9 cellular contexts compared by ENCODE assay signal in the genomic region with DNA sequence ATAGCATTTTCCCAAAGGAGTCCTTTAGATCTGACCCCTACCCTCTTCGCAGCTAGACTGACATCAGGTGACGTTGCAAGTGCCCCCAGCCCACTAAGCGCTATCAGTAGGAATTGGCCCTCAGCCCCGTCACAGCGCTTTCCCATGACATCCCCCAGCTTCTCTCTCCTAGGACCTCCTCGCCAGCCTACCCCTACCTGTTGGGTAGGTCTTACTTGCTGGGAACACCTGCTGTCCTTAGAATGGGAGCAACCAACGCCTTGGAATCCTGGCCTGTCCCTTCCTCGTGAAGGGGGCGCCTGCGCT. TPM values are rescaled to one million over a fixed set of nuclear protein-coding genes. Genes with fewer than 3 reads are reported as not detected.
DNase-seq lines count a peak whose midpoint lies in the region; ATAC-seq and TF ChIP-seq lines count a peak whose summit lies in the region.
"Had no signal": no experiment of that assay in that cellular context is flagged by ENCODE, and none has a peak within 500 bp of the region (broad histone marks: within the 10 kb centered on the region; RNA-seq: fewer than 3 reads in every experiment).

No MANE protein-coding gene starts in this region.

- no peaks in the 10 kb centered on the region for H3K9me3 Mint-ChIP-seq in activated CD8-positive, alpha-beta memory T cell treated with anti-CD3 and anti-CD28 coated beads, Interleukin-2, amount 10 ng/mL, durations not matched to agents 7 days and 5 days (ENCODE audit: low read depth)

- ATAC-seq in activated CD8-positive, alpha-beta memory T cell treated with anti-CD3 and anti-CD28 coated beads, Interleukin-2, amount 10 ng/mL, durations not matched to agents 7 days and 5 days, result no peak
- ATAC-seq in GM21423 (IDR thresholded peaks at IDR 0.05; ENCODE audit: unreplicated experiment), result no peak

- H3K4me3 Mint-ChIP-seq in activated CD8-positive, alpha-beta memory T cell treated with anti-CD3 and anti-CD28 coated beads, Interleukin-2, amount 10 ng/mL, durations not matched to agents 7 days and 5 days, result peak overlapping the region; percentile 36

- peak overlapping the region; percentile 76 for H3K4me3 ChIP-seq in adipocyte (ENCODE audit: low read length)
- H3K4me3 ChIP-seq in mesodermal cell (ENCODE audit: extremely low read depth, insufficient read depth, low read length, poor library complexity, severe bottlenecking), result peak overlapping the region; percentile 50
- H3K4me3 ChIP-seq in testis, result peak overlapping the region; percentile 55 to 77

- H3K27ac Mint-ChIP-seq in activated CD8-positive, alpha-beta memory T cell treated with anti-CD3 and anti-CD28 coated beads, Interleukin-2, amount 10 ng/mL, durations not matched to agents 7 days and 5 days, result no peak overlapping the region

- WGBS in mesodermal cell (ENCODE audit: insufficient coverage in 2 of 2), 2 experiments, result 6 to 11% methylated on average over 9 to 10 of the region's 10 CpGs
- 4 to 6% methylated on average over 7 to 10 of the region's 10 CpGs for WGBS in testis, 2 donors

- no peak for DNase-seq in activated CD8-positive, alpha-beta memory T cell treated with anti-CD3 and anti-CD28 coated beads, Interleukin-2, amount 10 ng/mL, durations not matched to agents 7 days and 5 days
- DNase-seq in activated CD8-positive, alpha-beta memory T cell treated with anti-CD3 and anti-CD28 coated beads for 24 hours, result no peak
- DNase-seq in adipocyte (ENCODE audit: low read depth) (no peak), testis (no peak)
- DNase-seq in activated effector memory CD4-positive, alpha-beta T cell treated with Interleukin-2 at 50 U/mL for 16 hours, result no peak
- no peak for DNase-seq in activated CD4-positive, CD25-positive, alpha-beta regulatory T cell treated with anti-CD3 and anti-CD28 coated beads, Interleukin-2, amount 50 U/mL, for 72 hours
- DNase-seq: NCI-H524 treated with DMSO at 0.1 percent for 48 hours had no signal

- no peak for TF ChIP-seq CTCF in testis (IDR thresholded peaks at IDR 0.05)

- no peak for TF ChIP-seq POLR2A in testis (IDR thresholded peaks at IDR 0.05)

- H3K27me3 ChIP-seq in adipocyte (replicated peaks; ENCODE audit: control insufficient read depth, insufficient read depth, low read length) (peaks cover 70% of the 10 kb centered on the region), testis (no peaks in the 10 kb centered on the region)

- peaks cover 80% of the 10 kb centered on the region for H3K27me3 Mint-ChIP-seq in activated CD8-positive, alpha-beta memory T cell treated with anti-CD3 and anti-CD28 coated beads, Interleukin-2, amount 10 ng/mL, durations not matched to agents 7 days and 5 days

- H3K36me3 Mint-ChIP-seq in activated CD8-positive, alpha-beta memory T cell treated with anti-CD3 and anti-CD28 coated beads, Interleukin-2, amount 10 ng/mL, durations not matched to agents 7 days and 5 days, result no peaks in the 10 kb centered on the region

- no peaks in the 10 kb centered on the region for H3K36me3 ChIP-seq in adipocyte (ENCODE audit: control insufficient read depth, insufficient read depth, low read length, severe bottlenecking)
- no peaks in the 10 kb centered on the region for H3K36me3 ChIP-seq in mesodermal cell (ENCODE audit: control insufficient read depth, insufficient read depth, low read length)
- no peaks in the 10 kb centered on the region for H3K36me3 ChIP-seq in testis (ENCODE audit: low read depth, missing control alignments)

- CTCF ChIA-PET in activated CD8-positive, alpha-beta memory T cell treated with anti-CD3 and anti-CD28 coated beads, Interleukin-2, amount 10 ng/mL, durations not matched to agents 7 days and 5 days (lab: Charles Lee), result interaction anchor here (1.2 kb wide), 1 partner anchor 245 kb away, joined by 3 read pairs; no protein-coding TSS in a partner anchor

- no peaks in the 10 kb centered on the region for H3K9me3 ChIP-seq in adipocyte (ENCODE audit: control insufficient read depth, low read length)
- H3K9me3 ChIP-seq in mesodermal cell (ENCODE audit: control insufficient read depth, low read length), result no peaks in the 10 kb centered on the region
- H3K9me3 ChIP-seq in testis, result no peaks in the 10 kb centered on the region

- no peak overlapping the region for H3K9ac ChIP-seq in adipocyte (ENCODE audit: low read length)

- H3K4me1 Mint-ChIP-seq in activated CD8-positive, alpha-beta memory T cell treated with anti-CD3 and anti-CD28 coated beads, Interleukin-2, amount 10 ng/mL, durations not matched to agents 7 days and 5 days, result peaks cover 6% of the 10 kb centered on the region

- peaks cover 12% of the 10 kb centered on the region for H3K4me1 ChIP-seq in adipocyte (ENCODE audit: control insufficient read depth, insufficient read depth, low read length)
- peaks cover 3% of the 10 kb centered on the region for H3K4me1 ChIP-seq in mesodermal cell (ENCODE audit: control insufficient read depth, insufficient read depth, low read length, poor library complexity, severe bottlenecking)
- peaks cover 3% of the 10 kb centered on the region for H3K4me1 ChIP-seq in testis

- intact Hi-C loops in testis (cut with DNase I; ENCODE audit: low total_unique reads), result no loop called here

- no peak overlapping the region for H3K27ac ChIP-seq in mesodermal cell (ENCODE audit: low read depth, low read length, severe bottlenecking)
- peak overlapping the region; percentile 40 to 71 for H3K27ac ChIP-seq in testis

RNA-seq across cellular contexts. Expression of gene PIP5K1B, which starts 0.6 kb away (rescaled TPM):
- 10 to 100 TPM in 1 of 2 experiments, under 1 TPM in 1; 0.85 to 23.2 TPM for total RNA-seq in activated CD8-positive, alpha-beta memory T cell treated with anti-CD3 and anti-CD28 coated beads, Interleukin-2, amount 10 ng/mL, durations not matched to agents 7 days and 5 days
- 2.8 TPM for polyA plus RNA-seq in mesodermal cell (2013, experiment 1 of 2)
- 1.6 TPM for polyA plus RNA-seq in mesodermal cell (2013, experiment 2 of 2)
- total RNA-seq in testis, result 10 to 100 TPM; 53.6 to 66.9 TPM
- 70.5 TPM for polyA plus RNA-seq in testis (ENCODE audit: insufficient read depth, low read depth, low replicate concordance)
